1 cellular context compared by ENCODE assay signal in genomic region chr20:63381781-63382431, GRCh38.
TF ChIP-seq lines count a peak whose summit lies in the region.

No MANE protein-coding gene starts in this region.

TF ChIP-seq in HEK293, 187 proteins besides CTCF, POLR2A, EP300 and RAD21 (continued from another document):
- 0 out of 2 replicates have a peak, but pooled peaks have one; percentile 47 for TF ChIP-seq ZNF2 (tag by site-specific recombination; IDR thresholded peaks at IDR 0.05)
- TF ChIP-seq ZNF843 (tag by site-specific recombination; IDR thresholded peaks at IDR 0.05): no peak
- no peak for TF ChIP-seq ZNF768 (tag by site-specific recombination; IDR thresholded peaks at IDR 0.05)
- TF ChIP-seq TCF7L2 (IDR thresholded peaks at IDR 0.05; ENCODE audit: borderline replicate concordance, low read depth, low read length): no peak
- no peak for TF ChIP-seq GFI1B (tag by site-specific recombination; IDR thresholded peaks at IDR 0.05)
- peak; percentile 89 for TF ChIP-seq ZNF654 (tag by site-specific recombination; IDR thresholded peaks at IDR 0.05; ENCODE audit: low read depth)
- peak; percentile 41; the same call in 1 of the 2 replicates for TF ChIP-seq ZFP69B (tag by site-specific recombination; IDR thresholded peaks at IDR 0.05)
- TF ChIP-seq ZNF335 (tag by site-specific recombination; conservative IDR thresholded peaks at IDR 0.05): peak; percentile 43; the same call in 1 of the 2 replicates
- TF ChIP-seq ZNF416 (tag by site-specific recombination; IDR thresholded peaks at IDR 0.05): no peak
- no peak for TF ChIP-seq BCL11A (tag by site-specific recombination; IDR thresholded peaks at IDR 0.05; ENCODE audit: low read depth)
- TF ChIP-seq BCL6B (tag by site-specific recombination; IDR thresholded peaks at IDR 0.05): no peak
- no peak for TF ChIP-seq ZBTB1 (tag by site-specific recombination; IDR thresholded peaks at IDR 0.05)
- TF ChIP-seq ZNF211 (tag by site-specific recombination; IDR thresholded peaks at IDR 0.05; ENCODE audit: low read depth): no peak
- no peak for TF ChIP-seq ZNF660 (tag by site-specific recombination; IDR thresholded peaks at IDR 0.05)
- TF ChIP-seq ZBTB7A (tag by site-specific recombination; IDR thresholded peaks at IDR 0.05; ENCODE audit: low read depth): peak; percentile 68; the same call in 1 of the 2 replicates
- no peak for TF ChIP-seq ZNF830 (tag by site-specific recombination; IDR thresholded peaks at IDR 0.05; ENCODE audit: low read depth)
